Comparison of ENCODE assay signal across 16 cellular contexts in genomic region chr1:40919475-40920011, GRCh38. TPM values are rescaled to one million over a fixed set of nuclear protein-coding genes. Genes with fewer than 3 reads are reported as not detected.
DNase-seq lines count a peak whose midpoint lies in the region; ATAC-seq, FAIRE-seq and TF ChIP-seq lines count a peak whose summit lies in the region.
"Had no signal": no experiment of that assay in that cellular context is flagged by ENCODE, and none has a peak within 500 bp of the region (broad histone marks: within the 10 kb centered on the region; RNA-seq: fewer than 3 reads in every experiment).

No MANE protein-coding gene starts in this region.

- no peaks in the 10 kb centered on the region for H3K27me3 ChIP-seq in H1 (replicated peaks in 1 of 4; ENCODE audit: control insufficient read depth in 3 of 4, extremely low read depth in 1 of 4, insufficient read depth in 3 of 4, low read length in 3 of 4)
- H3K27me3 ChIP-seq: BLaER1 treated with 17β-estradiol and CSF1 and Interleukin-3, amounts not matched to agents 10 nM and 100 nM had no signal

- H3K36me3 ChIP-seq in H1 (ENCODE audit: control insufficient read depth in 2 of 4, insufficient read depth in 4 of 4, low read length in 3 of 4): no peaks in the 10 kb centered on the region
- H3K36me3 ChIP-seq: BLaER1 treated with 17β-estradiol and CSF1 and Interleukin-3, amounts not matched to agents 10 nM and 100 nM; left ventricle myocardium inferior had no signal

- no peaks in the 10 kb centered on the region for H4K20me1 ChIP-seq in H1 (replicated peaks in 1 of 2; ENCODE audit: control insufficient read depth in 1 of 2, insufficient read depth in 2 of 2, low read length in 2 of 2)
- H4K20me1 ChIP-seq: BLaER1 treated with 17β-estradiol and CSF1 and Interleukin-3, amounts not matched to agents 10 nM and 100 nM had no signal

- H3K4me2 ChIP-seq in H1 (ENCODE audit: insufficient read depth in 1 of 2, low read depth in 2 of 2, low read length in 2 of 2): no peak overlapping the region
- H3K4me2 ChIP-seq: BLaER1 treated with 17β-estradiol and CSF1 and Interleukin-3, amounts not matched to agents 10 nM and 100 nM had no signal

- H2BK20ac ChIP-seq in H1 (ENCODE audit: low read length): no peak overlapping the region; the same call in 1 of the 2 replicates

- CTCF ChIA-PET in H1 (lab: Charles Lee; ENCODE audit: partially characterized antibody): interaction anchor here (17.5 kb wide), 1 partner anchor 26 kb away, joined by 275 read pairs; no protein-coding TSS in a partner anchor
- CTCF ChIA-PET in T-cell (lab: Charles Lee): no interaction called here

- H3K23me2 ChIP-seq in H1 (ENCODE audit: low read depth, low read length): no peaks in the 10 kb centered on the region

- H3K79me1 ChIP-seq in H1 (ENCODE audit: low read depth, low read length): no peaks in the 10 kb centered on the region

- no peak overlapping the region for H4K91ac ChIP-seq in H1 (replicated peaks; ENCODE audit: insufficient read length, low read length)

- no peak overlapping the region for H3K23ac ChIP-seq in H1 (ENCODE audit: insufficient read length)

- no peak for TF ChIP-seq CTCF in H1 (IDR thresholded peaks at IDR 0.05; ENCODE audit: control extremely low read depth in 1 of 3, insufficient read depth in 1 of 3, low read depth in 1 of 3, low read length in 3 of 3)

- no peaks in the 10 kb centered on the region for H3K36me3 Mint-ChIP-seq in effector memory CD8-positive, alpha-beta T cell (ENCODE audit: insufficient read depth)
- no peaks in the 10 kb centered on the region for H3K36me3 Mint-ChIP-seq in T-cell

- no peak overlapping the region for H3K27ac Mint-ChIP-seq in effector memory CD8-positive, alpha-beta T cell
- H3K27ac Mint-ChIP-seq in T-cell: no peak overlapping the region
- H3K27ac Mint-ChIP-seq: dendritic cell treated with granulocyte-macrophage colony-stimulating factor and Interleukin-4, amounts not matched to agents 40 ng/mL and 50 ng/mL, for 4 days had no signal

- H2BK120ac ChIP-seq in H1 (replicated peaks; ENCODE audit: low read depth, low read length): no peak overlapping the region

- TF ChIP-seq RAD21 in H1 (IDR thresholded peaks at IDR 0.05 in 1 of 2, conservative IDR thresholded peaks at IDR 0.05 in 1 of 2; ENCODE audit: low read depth in 2 of 2, low read length in 2 of 2): no peak

- H3K4ac ChIP-seq in H1 (replicated peaks; ENCODE audit: insufficient read length, low read depth, low read length): no peak overlapping the region

- ATAC-seq in HG02938 (IDR thresholded peaks at IDR 0.05; ENCODE audit: unreplicated experiment) (no peak), T-cell (replicated peaks in 1 of 4) (no peak)
- ATAC-seq in effector memory CD8-positive, alpha-beta T cell (replicated peaks): no peak
- ATAC-seq: psoas muscle had no signal

- 73% methylated on average over 12 of the region's 12 CpGs; no CpG with 5 or more reads in 1 of the 2 experiments for WGBS in H1 (ENCODE audit: extremely low coverage in 1 of 2, insufficient coverage in 1 of 2, insufficient read length in 1 of 2, insufficient replicate concordance in 2 of 2, low coverage in 1 of 2, low lambda C conversion rate in 2 of 2, missing lambda C conversion rate in 1 of 2), 2 experiments

- no peaks in the 10 kb centered on the region for H3K79me2 ChIP-seq in H1 (ENCODE audit: control insufficient read depth in 1 of 2, insufficient read depth in 2 of 2, low read length in 2 of 2)

- no peak overlapping the region for H2BK5ac ChIP-seq in H1 (ENCODE audit: low read depth, low read length)

- TF ChIP-seq POLR2A in H1 (IDR thresholded peaks at IDR 0.05; ENCODE audit: control extremely low read depth in 1 of 2, low read depth in 2 of 2, low read length in 2 of 2): no peak

- 0 out of 7 replicates have a peak, but pooled peaks cover 0 to 5% (median 1%) of the 10 kb centered on the region in 4 experiments for H3K4me1 ChIP-seq in H1 (replicated peaks in 1 of 4; ENCODE audit: control insufficient read depth in 3 of 4, insufficient read depth in 4 of 4, low read length in 3 of 4)
- H3K4me1 ChIP-seq: psoas muscle had no signal

- peak overlapping the region; percentile 61; the same call in 1 of the 2 replicates for H2AFZ ChIP-seq in H1 (ENCODE audit: low read length)

- H3K9me3 Mint-ChIP-seq in effector memory CD8-positive, alpha-beta T cell: no peaks in the 10 kb centered on the region
- H3K9me3 Mint-ChIP-seq in T-cell: no peaks in the 10 kb centered on the region
- H3K9me3 Mint-ChIP-seq: dendritic cell treated with granulocyte-macrophage colony-stimulating factor and Interleukin-4, amounts not matched to agents 40 ng/mL and 50 ng/mL, for 4 days had no signal

- H3K4me1 Mint-ChIP-seq in effector memory CD8-positive, alpha-beta T cell (ENCODE audit: low read depth in 2 of 2): no peaks in the 10 kb centered on the region
- no peaks in the 10 kb centered on the region for H3K4me1 Mint-ChIP-seq in T-cell

- no peak overlapping the region for H3K4me3 ChIP-seq in H1 (ENCODE audit: extremely low read depth in 1 of 4, insufficient read depth in 2 of 4, low read depth in 3 of 4, low read length in 4 of 4)
- H3K4me3 ChIP-seq: BLaER1 treated with 17β-estradiol and CSF1 and Interleukin-3, amounts not matched to agents 10 nM and 100 nM; left ventricle myocardium inferior; psoas muscle had no signal

- no peaks in the 10 kb centered on the region for H3K9me3 ChIP-seq in H1 (ENCODE audit: insufficient read depth in 2 of 2, low read depth in 1 of 2, low read length in 1 of 2)
- H3K9me3 ChIP-seq: BLaER1 treated with 17β-estradiol and CSF1 and Interleukin-3, amounts not matched to agents 10 nM and 100 nM; left ventricle myocardium inferior; psoas muscle had no signal

- peaks cover 0 to 16% of the 10 kb centered on the region in 2 donors for H3K27me3 Mint-ChIP-seq in effector memory CD8-positive, alpha-beta T cell
- H3K27me3 Mint-ChIP-seq in T-cell: no peaks in the 10 kb centered on the region

- H3K9ac ChIP-seq in H1 (replicated peaks in 1 of 4; ENCODE audit: extremely low read depth in 1 of 4, low read depth in 3 of 4, low read length in 3 of 4): no peak overlapping the region
- H3K9ac ChIP-seq: BLaER1 treated with 17β-estradiol and CSF1 and Interleukin-3, amounts not matched to agents 10 nM and 100 nM had no signal

- H2BK12ac ChIP-seq in H1 (ENCODE audit: low read depth, low read length): peak overlapping the region; percentile 50; the same call in 1 of the 2 replicates

- H2BK15ac ChIP-seq in H1 (ENCODE audit: low read length): no peak overlapping the region

- H3K18ac ChIP-seq in H1 (ENCODE audit: extremely low read depth, low read length): peak overlapping the region; percentile 4; the same call in 1 of the 2 replicates

- POLR2A ChIA-PET in H1 (lab: Charles Lee; ENCODE audit: partially characterized antibody): no interaction called here
- POLR2A ChIA-PET in T-cell (lab: Charles Lee): no interaction called here

- no peak for FAIRE-seq in H1 (lab: Jason Lieb, UNC)

- no peak overlapping the region for H3K56ac ChIP-seq in H1 (replicated peaks; ENCODE audit: insufficient read length, low read depth, low read length)

- no peak for TF ChIP-seq EP300 in H1 (IDR thresholded peaks at IDR 0.05; ENCODE audit: borderline replicate concordance in 1 of 2, low read depth in 2 of 2, low read length in 2 of 2)

- no peak overlapping the region; the same call in 1 of the 2 replicates for H4K8ac ChIP-seq in H1 (ENCODE audit: extremely low read depth, insufficient read depth, low read length)

- no peak overlapping the region for H4K5ac ChIP-seq in H1 (ENCODE audit: insufficient read length, low read depth, low read length)

- no peak overlapping the region for H3K14ac ChIP-seq in H1 (ENCODE audit: insufficient read length)

- H3K4me3 Mint-ChIP-seq in effector memory CD8-positive, alpha-beta T cell: no peak overlapping the region
- H3K4me3 Mint-ChIP-seq in T-cell: no peak overlapping the region
- H3K4me3 Mint-ChIP-seq: dendritic cell treated with granulocyte-macrophage colony-stimulating factor and Interleukin-4, amounts not matched to agents 40 ng/mL and 50 ng/mL, for 4 days had no signal

- no peak overlapping the region for H3K27ac ChIP-seq in H1 (ENCODE audit: low read depth, low read length)
- H3K27ac ChIP-seq: BLaER1 treated with 17β-estradiol and CSF1 and Interleukin-3, amounts not matched to agents 10 nM and 100 nM; left ventricle myocardium inferior; psoas muscle had no signal

- no peak overlapping the region for H2AK5ac ChIP-seq in H1 (ENCODE audit: low read depth, low read length)

- peak; percentile 72 for DNase-seq in COR-L47 (lab: John Stamatoyannopoulos, UW)
- DNase-seq in NCI-H146 treated with DMSO at 0.1 percent for 48 hours (lab: John Stamatoyannopoulos, UW; ENCODE audit: unreplicated experiment): peak; percentile 77
- DNase-seq in H1 (ENCODE audit: low read depth in 1 of 2, low spot score in 2 of 2): no peak
- peak; percentile 62 for DNase-seq in occipital lobe (lab: John Stamatoyannopoulos, UW)
- DNase-seq in central memory CD4-positive, alpha-beta T cell: no peak
- DNase-seq in effector memory CD8-positive, alpha-beta T cell: no peak
- DNase-seq in T-cell: no peak
- DNase-seq: activated CD4-positive, alpha-beta T cell treated with anti-CD3 and anti-CD28 coated beads, Interleukin-2, amount 50 U/mL, for 48 hours; activated naive CD4-positive, alpha-beta T cell treated with anti-CD3 and anti-CD28 coated beads, Interleukin-2, amount 50 U/mL, for 16 hours; IMR-90; left ventricle myocardium inferior; NK-92 treated with Interleukin-12 subunit alpha and Interleukin-12 subunit beta, amount 100 ng/mL, for 24 hours; psoas muscle had no signal

RNA-seq across cellular contexts. Expression of gene CITED4, which starts 57.4 kb away (rescaled TPM):
- 16.0 and 16.3 TPM in 2 replicates for total RNA-seq in H1 (2021; fragmentation: NEBNext Ultra II Directional; extraction: Animal tissue kit (Norgen Biotek cat#: 25700))
- polyA plus RNA-seq in H1 (2011; rRNA removed): 5.4 and 11.1 TPM in 2 replicates
- polyA plus RNA-seq in H1 (2011; cell fraction: cytosol; rRNA removed): 4.6 TPM
- 8.9 TPM for polyA plus RNA-seq in H1 (2011; cell fraction: nucleus; rRNA removed)
- polyA plus RNA-seq in H1 (2012, experiment 1 of 2): 5.5 to 10.2 TPM (median 9.5 TPM) in 4 replicates
- polyA plus RNA-seq in H1 (2012, experiment 2 of 2): 3.8 TPM
- polyA plus RNA-seq in H1 (2013, experiment 1 of 2): 15.6 TPM
- 16.1 TPM for polyA plus RNA-seq in H1 (2013, experiment 2 of 2)
- 0.22 and 0.63 TPM in 2 replicates for polyA minus RNA-seq in H1 (2011; rRNA and poly(A)+ RNA removed)
- polyA minus RNA-seq in H1 (2011; cell fraction: cytosol; rRNA and poly(A)+ RNA removed): 5.8 TPM
- 12.1 TPM for polyA minus RNA-seq in H1 (2011; cell fraction: nucleus; rRNA and poly(A)+ RNA removed)
- total RNA-seq in occipital lobe (0.62 TPM), T-cell (10 to 100 TPM; 23.4 to 37.0 (median 28.4) TPM)

RNA-seq across cellular contexts. Expression of gene CTPS1, which starts 60.0 kb away (rescaled TPM):
- 98.4 and 103 TPM in 2 replicates for total RNA-seq in H1 (2021; fragmentation: NEBNext Ultra II Directional; extraction: Animal tissue kit (Norgen Biotek cat#: 25700))
- polyA plus RNA-seq in H1 (2011; rRNA removed): 35.5 and 35.6 TPM in 2 replicates
- polyA plus RNA-seq in H1 (2011; cell fraction: cytosol; rRNA removed): 50.7 TPM
- 62.1 TPM for polyA plus RNA-seq in H1 (2011; cell fraction: nucleus; rRNA removed)
- 84.7 to 113 TPM (median 86.9 TPM) in 4 replicates for polyA plus RNA-seq in H1 (2012, experiment 1 of 2)
- polyA plus RNA-seq in H1 (2012, experiment 2 of 2): 26.2 TPM
- 52.8 TPM for polyA plus RNA-seq in H1 (2013, experiment 1 of 2)
- 49.7 TPM for polyA plus RNA-seq in H1 (2013, experiment 2 of 2)
- polyA minus RNA-seq in H1 (2011; rRNA and poly(A)+ RNA removed): 72.5 and 80.6 TPM in 2 replicates
- polyA minus RNA-seq in H1 (2011; cell fraction: cytosol; rRNA and poly(A)+ RNA removed): 41.7 TPM
- polyA minus RNA-seq in H1 (2011; cell fraction: nucleus; rRNA and poly(A)+ RNA removed): 115 TPM
- total RNA-seq in occipital lobe (16.5 TPM), T-cell (10 to 100 TPM; 26.0 to 57.2 (median 29.1) TPM)

Comparison
In these comparisons a context has a peak if more than half of its experiments do, and no peak if none do; other contexts are left out.
1. DNase-seq: peak in COR-L47 (single experiment), NCI-H146 treated with DMSO at 0.1 percent for 48 hours (single experiment) and occipital lobe (single experiment); none in H1 (0 of 2), central memory CD4-positive, alpha-beta T cell (single experiment), effector memory CD8-positive, alpha-beta T cell (0 of 3) and T-cell (0 of 34).
2. RNA of gene CITED4, which starts 57.4 kb away (total RNA-seq): 23.4 to 37.0 TPM in T-cell and 16.0 to 16.3 TPM in H1; 0.62 TPM in occipital lobe (single experiment); every median in the first group is over 10 times any median in the second.